ENCODE assay signal across 15 cellular contexts in the genomic region with DNA sequence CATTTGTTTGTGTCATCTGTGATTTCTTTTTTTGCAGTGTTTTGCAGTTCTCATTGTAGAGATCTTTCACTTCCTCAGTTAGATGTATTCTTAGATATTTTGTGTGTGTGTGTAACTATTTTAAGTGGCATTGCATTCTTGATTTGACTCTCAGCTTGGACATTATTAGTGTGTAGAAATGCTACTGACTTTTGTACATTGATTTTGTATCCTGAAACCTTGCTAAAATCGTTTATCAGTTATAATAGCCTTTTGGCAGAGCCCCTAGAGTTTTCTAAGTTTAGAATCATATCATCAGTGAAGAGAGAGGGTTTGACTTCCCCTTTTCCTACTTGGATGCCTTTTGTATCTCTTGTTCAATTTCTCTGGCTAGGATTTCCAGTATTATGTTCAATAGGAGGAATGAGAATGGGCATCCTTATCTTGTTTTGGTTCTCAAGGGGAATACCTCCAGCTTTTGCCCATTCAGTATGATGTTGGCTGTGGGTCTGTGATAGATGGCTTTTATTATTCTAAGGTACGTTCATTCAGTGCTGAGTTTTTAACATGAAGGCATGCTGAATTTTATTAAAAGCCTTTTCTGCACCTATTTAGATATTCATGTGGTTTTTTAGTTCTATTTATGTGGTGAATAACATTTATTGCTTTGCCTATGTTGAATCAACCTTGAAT.
A peak's percentile ranks its signal among the peaks of the same experiment; 100 is the strongest.
DNase-seq lines count a peak whose midpoint lies in the region; ATAC-seq, FAIRE-seq and TF ChIP-seq lines count a peak whose summit lies in the region.
"Had no signal": no experiment of that assay in that cellular context is flagged by ENCODE, and none has a peak within 500 bp of the region (broad histone marks: within the 10 kb centered on the region; RNA-seq: fewer than 3 reads in every experiment).

No MANE protein-coding gene starts in this region.

- H4K20me1 ChIP-seq in GM23248 (ENCODE audit: insufficient read depth): no peaks in the 10 kb centered on the region

- H3K4me1 Mint-ChIP-seq in endothelial cell (ENCODE audit: unreplicated experiment): no peaks in the 10 kb centered on the region
- H3K4me1 Mint-ChIP-seq: nephron progenitor cell had no signal

- no peaks in the 10 kb centered on the region for H3K9me3 ChIP-seq in GM23248 (ENCODE audit: low read depth)

- no peak overlapping the region for H3K4me3 Mint-ChIP-seq in endothelial cell (ENCODE audit: unreplicated experiment)
- H3K4me3 Mint-ChIP-seq: activated T-cell treated with anti-CD3 and anti-CD28 coated beads, Interleukin-2, amount 50 U/mL, for 24 hours; HFFc6; nephron progenitor cell; stimulated activated naive CD8-positive, alpha-beta T cell treated with anti-CD3 and anti-CD28 coated beads, Interleukin-15, Interleukin-2, amounts not matched to agents 100 ng/mL and 50 ng/mL, for 24 hours had no signal

- no peak for TF ChIP-seq CTCF in endothelial cell (IDR thresholded peaks at IDR 0.05; ENCODE audit: unreplicated experiment)

- no peaks in the 10 kb centered on the region; the same call in 1 of the 2 replicates for H3K4me1 ChIP-seq in GM23248 (ENCODE audit: insufficient read depth)

- 51 to 72% methylated on average over 2 of the region's 2 CpGs for WGBS in GM23248 (ENCODE audit: low coverage in 1 of 2, low lambda C conversion rate in 2 of 2, missing lambda C conversion rate in 2 of 2), 2 experiments

- 0 out of 2 replicates have a peak, but pooled peaks cover under 1% of the 10 kb centered on the region for H3F3A ChIP-seq in GM23248 (ENCODE audit: insufficient read depth)

- no peaks in the 10 kb centered on the region for H3K9me3 Mint-ChIP-seq in endothelial cell (ENCODE audit: unreplicated experiment)

- no peak for DNase-seq in GM12892 (ENCODE audit: insufficient read length)
- DNase-seq in endothelial cell (ENCODE audit: low spot score): no peak
- DNase-seq in hepatic stellate cell (ENCODE audit: low spot score): no peak
- DNase-seq in GM23248: no peak
- DNase-seq in NCI-H2029 treated with DMSO at 0.1 percent for 48 hours (lab: John Stamatoyannopoulos, UW): no peak
- DNase-seq: activated T-cell treated with anti-CD3 and anti-CD28 coated beads, Interleukin-2, amount 50 U/mL, for 24 hours; HFFc6; nephron progenitor cell had no signal

- in situ Hi-C loops in GM23248 (cut with MboI): no loop called here

- no peaks in the 10 kb centered on the region for H3K27me3 Mint-ChIP-seq in endothelial cell (ENCODE audit: unreplicated experiment)
- H3K27me3 Mint-ChIP-seq: activated T-cell treated with anti-CD3 and anti-CD28 coated beads, Interleukin-2, amount 50 U/mL, for 24 hours; stimulated activated naive CD8-positive, alpha-beta T cell treated with anti-CD3 and anti-CD28 coated beads, Interleukin-15, Interleukin-2, amounts not matched to agents 100 ng/mL and 50 ng/mL, for 24 hours had no signal

- H3K4me3 ChIP-seq in GM23248: no peak overlapping the region

- H3K79me2 ChIP-seq in GM23248 (ENCODE audit: insufficient read depth): no peaks in the 10 kb centered on the region

- H3K4me2 ChIP-seq in GM23248 (ENCODE audit: unreplicated experiment): no peak overlapping the region

- H3K27ac Mint-ChIP-seq in endothelial cell (ENCODE audit: unreplicated experiment): no peak overlapping the region
- H3K27ac Mint-ChIP-seq: activated T-cell treated with anti-CD3 and anti-CD28 coated beads, Interleukin-2, amount 50 U/mL, for 24 hours; HFFc6; nephron progenitor cell; stimulated activated naive CD8-positive, alpha-beta T cell treated with anti-CD3 and anti-CD28 coated beads, Interleukin-15, Interleukin-2, amounts not matched to agents 100 ng/mL and 50 ng/mL, for 24 hours had no signal

- H3K36me3 Mint-ChIP-seq in endothelial cell (ENCODE audit: low read depth, unreplicated experiment): no peaks in the 10 kb centered on the region

- H2AFZ ChIP-seq in GM23248: no peak overlapping the region

- H3K9me2 ChIP-seq in GM23248 (ENCODE audit: insufficient read depth): no peaks in the 10 kb centered on the region

- no peaks in the 10 kb centered on the region for H3K27me3 ChIP-seq in GM23248 (replicated peaks; ENCODE audit: insufficient read depth)

- peak; percentile 70 for FAIRE-seq in GM12892 (lab: Jason Lieb, UNC)
- FAIRE-seq: G401.6, islet of Langerhans had no signal

- TF ChIP-seq POLR2A in GM12892 (IDR thresholded peaks at IDR 0.05; ENCODE audit: low read depth, low read length): no peak

- no peak overlapping the region for H3K9ac ChIP-seq in GM23248

- no peaks in the 10 kb centered on the region for H3K36me3 ChIP-seq in GM23248 (ENCODE audit: low read depth)

- no peak overlapping the region for H3K27ac ChIP-seq in GM23248

- peak; percentile 87 for ATAC-seq in GM19452 (IDR thresholded peaks at IDR 0.05; ENCODE audit: unreplicated experiment)
- ATAC-seq in HG02884 (IDR thresholded peaks at IDR 0.05; ENCODE audit: unreplicated experiment): peak; percentile 85
- peak; percentile 89 for ATAC-seq in HG03565 (IDR thresholded peaks at IDR 0.05; ENCODE audit: unreplicated experiment)
- ATAC-seq: Panc1 had no signal
